Comparison of ENCODE assay signal across 29 cellular contexts in genomic region chr9:25449503-25449902, GRCh38.
"Had no signal": no experiment of that assay in that cellular context is flagged by ENCODE, and none has a peak within 500 bp of the region (broad histone marks: within the 10 kb centered on the region; RNA-seq: fewer than 3 reads in every experiment).

No MANE protein-coding gene starts in this region.

- H3K27ac ChIP-seq: ascending aorta, PC-9, SJCRH30, SK-N-MC had no signal

- H3K9me3 ChIP-seq: ascending aorta, SJCRH30 had no signal

- FAIRE-seq: RCC 7860 had no signal

- H3K27me3 ChIP-seq: ascending aorta, SJCRH30 had no signal

- H3K4me3 ChIP-seq: ascending aorta, PC-9, SJCRH30, SK-N-MC had no signal

- H3K4me1 ChIP-seq: ascending aorta, SJCRH30 had no signal

- H3K36me3 ChIP-seq: ascending aorta, SJCRH30 had no signal

- ATAC-seq: activated CD8-positive, alpha-beta T cell treated with anti-CD3 and anti-CD28 coated beads for 36 hours; activated T-cell treated with anti-CD3 and anti-CD28 coated beads, Interleukin-2, amount 50 U/mL, for 72 hours; activated T-helper 17 cell treated with anti-CD3 and anti-CD28 coated beads, Interleukin-2, amount 50 U/mL, for 72 hours had no signal

- DNase-seq: activated CD4-positive, alpha-beta T cell treated with anti-CD3 and anti-CD28 coated beads, Interleukin-2, amount 10 ng/mL, durations not matched to agents 24 days and 14 days; activated CD4-positive, alpha-beta T cell treated with anti-CD3 and anti-CD28 coated beads, Interleukin-2, amount 50 U/mL, for 4 hours; activated CD8-positive, alpha-beta T cell treated with anti-CD3 and anti-CD28 coated beads for 36 hours; activated effector memory CD4-positive, alpha-beta T cell treated with anti-CD3 and anti-CD28 coated beads, Interleukin-2, amount 50 U/mL, for 16 hours; activated naive CD4-positive, alpha-beta T cell treated with Interleukin-2 at 50 U/mL for 16 hours; activated naive CD8-positive, alpha-beta T cell treated with anti-CD3 and anti-CD28 coated beads, Interleukin-2, amount 10 ng/mL, durations not matched to agents 7 days and 5 days; activated T-cell treated with anti-CD3 and anti-CD28 coated beads, Interleukin-2, amount 50 U/mL, for 1 hour; activated T-cell treated with anti-CD3 and anti-CD28 coated beads, Interleukin-2, amount 50 U/mL, for 72 hours; amygdala; caudate nucleus; cerebellar nuclear complex; NCI-H1105; NCI-H1417 treated with DMSO at 0.1 percent for 48 hours; NCI-H1694; NCI-H1930; NCI-H2081 treated with DMSO at 0.1 percent for 48 hours; NCI-H2171; NCI-H510A; NCI-H526; NCI-H748 treated with DMSO at 0.1 percent for 48 hours; NK-92 treated with Interleukin-12 subunit alpha and Interleukin-12 subunit beta, amount 100 ng/mL, for 24 hours; PC-9; SHP77; SJCRH30; T1000 had no signal
